ENCODE assay signal across 8 cellular contexts in genomic region chr22:22150457-22150856, GRCh38.
"Had no signal": no experiment of that assay in that cellular context is flagged by ENCODE, and none has a peak within 500 bp of the region (broad histone marks: within the 10 kb centered on the region; RNA-seq: fewer than 3 reads in every experiment).

No MANE protein-coding gene starts in this region.

- DNase-seq: GDM1, GF-D8 had no signal

- ATAC-seq: GM12878 had no signal

- FAIRE-seq: G401.6, GM12878, GM12891, GM12892, GM18507, GM19239 had no signal

- H3K4me3 ChIP-seq: GM12878 had no signal
